ENCODE assay signal across 10 cellular contexts in genomic region chr1:208189183-208189582, GRCh38. TPM values are rescaled to one million over a fixed set of nuclear protein-coding genes. Genes with fewer than 3 reads are reported as not detected.
DNase-seq lines count a peak whose midpoint lies in the region; ATAC-seq and TF ChIP-seq lines count a peak whose summit lies in the region.
"Had no signal": no experiment of that assay in that cellular context is flagged by ENCODE, and none has a peak within 500 bp of the region (broad histone marks: within the 10 kb centered on the region; RNA-seq: fewer than 3 reads in every experiment).

No MANE protein-coding gene starts in this region.

- H3K36me3 ChIP-seq in gastrocnemius medialis, result no peaks in the 10 kb centered on the region
- H3K36me3 ChIP-seq: tibial nerve had no signal

- peak; percentile 18 for DNase-seq in NK-92 treated with Interleukin-12 subunit alpha and Interleukin-12 subunit beta, amount 100 ng/mL, for 24 hours (lab: John Stamatoyannopoulos, UW)
- no peak for DNase-seq in NK-92 (lab: John Stamatoyannopoulos, UW; ENCODE audit: unreplicated experiment)
- peak; percentile 19 for DNase-seq in NB4 (ENCODE audit: low read depth)
- no peak for DNase-seq in gastrocnemius medialis
- DNase-seq in NCI-H226, result no peak
- DNase-seq in AG20443 (ENCODE audit: low spot score), result no peak
- DNase-seq: stimulated activated CD4-positive, alpha-beta T cell treated with anti-CD3 and anti-CD28 coated beads, Interleukin-1b, Interleukin-23, amount 100 ng/mL, for 48 hours had no signal

- ATAC-seq in GM21786 (IDR thresholded peaks at IDR 0.05; ENCODE audit: unreplicated experiment) (peak; percentile 52), gastrocnemius medialis (peak; percentile 28 to 39), HG02840 (IDR thresholded peaks at IDR 0.05; ENCODE audit: low FRiP score, unreplicated experiment) (no peak)

- intact Hi-C loops in gastrocnemius medialis (cut with DNase I; ENCODE audit: low total_unique reads), result loop anchor here (2.0 to 5.0 kb wide), 2 partner anchors 14 to 53 kb away; partner anchors contain the start of gene PLXNA2

- TF ChIP-seq POLR2A in NB4 (IDR thresholded peaks at IDR 0.05; ENCODE audit: extremely low read depth, insufficient read length), result no peak
- TF ChIP-seq POLR2A in gastrocnemius medialis (IDR thresholded peaks at IDR 0.05), result no peak

- H3K4me1 ChIP-seq in gastrocnemius medialis, result peaks cover 37 to 38% of the 10 kb centered on the region in 2 donors
- H3K4me1 ChIP-seq: tibial nerve had no signal

- in situ Hi-C loops in gastrocnemius medialis (cut with MboI; ENCODE audit: low sequenced_read_pairs in 4 of 4), result no loop called here

- no peaks in the 10 kb centered on the region for H3K27me3 ChIP-seq in gastrocnemius medialis
- H3K27me3 ChIP-seq: tibial nerve had no signal

- H3K4me3 ChIP-seq in NB4 (ENCODE audit: low read depth, low read length) (no peak overlapping the region), gastrocnemius medialis (no peak overlapping the region)
- H3K4me3 ChIP-seq: tibial nerve had no signal

- TF ChIP-seq CTCF in NB4 (IDR thresholded peaks at IDR 0.05; ENCODE audit: low read depth, low read length) (no peak), gastrocnemius medialis (IDR thresholded peaks at IDR 0.05 in 4 of 5, conservative IDR thresholded peaks at IDR 0.05 in 1 of 5) (no peak)

- H3K27ac ChIP-seq in gastrocnemius medialis, result peak overlapping the region in 3 of 4 donors; percentile 8 to 54 (median 39)
- H3K27ac ChIP-seq: tibial nerve had no signal

- no peaks in the 10 kb centered on the region for H3K9me3 ChIP-seq in gastrocnemius medialis
- H3K9me3 ChIP-seq: tibial nerve had no signal

RNA-seq across cellular contexts. Expression of gene PLXNA2, which starts 55.0 kb away (rescaled TPM):
- 10 to 100 TPM; 12.4 to 20.0 (median 16.2) TPM for total RNA-seq in gastrocnemius medialis

Comparison
In these comparisons a context has a peak if more than half of its experiments do, and no peak if none do; other contexts are left out.
1. DNase-seq: peak in NK-92 treated with Interleukin-12 subunit alpha and Interleukin-12 subunit beta, amount 100 ng/mL, for 24 hours (single experiment) and NB4 (single experiment); none in NK-92 (single experiment), gastrocnemius medialis (0 of 2), NCI-H226 (single experiment) and AG20443 (single experiment).